1 cellular context compared by ENCODE assay signal in the genomic region with DNA sequence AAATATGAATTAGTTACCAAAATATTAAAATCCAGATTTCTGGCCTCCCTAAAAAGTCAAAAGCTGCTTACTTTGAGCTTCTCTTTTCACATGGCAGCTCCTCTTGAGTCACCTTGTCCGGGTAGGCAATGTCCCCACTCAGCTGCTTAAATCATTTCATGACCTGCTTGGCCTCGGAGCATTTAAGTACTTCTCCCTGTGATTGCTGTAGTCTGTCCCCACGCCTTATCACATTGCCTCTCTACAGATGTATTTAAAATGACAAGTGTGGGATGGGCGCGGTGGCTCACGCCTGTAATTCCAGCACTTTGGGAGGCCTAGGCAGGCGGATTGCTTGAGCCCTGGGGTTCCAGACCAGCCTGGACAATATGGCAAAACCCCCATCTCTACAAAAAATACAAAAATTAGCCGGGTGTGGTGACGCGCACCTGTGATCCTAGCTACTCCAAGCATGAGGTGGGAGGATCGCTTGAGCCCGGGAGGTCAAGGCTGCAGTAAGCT.
TF ChIP-seq lines count a peak whose summit lies in the region.

No MANE protein-coding gene starts in this region.

TF ChIP-seq in HCT116, 20 proteins besides CTCF, POLR2A, EP300 and RAD21:
- no peak for TF ChIP-seq EZH2phosphoT487 (IDR thresholded peaks at IDR 0.05; ENCODE audit: borderline replicate concordance)
- no peak for TF ChIP-seq ZNF274 (IDR thresholded peaks at IDR 0.05; ENCODE audit: low read depth, low read length)
- TF ChIP-seq EGR1 (IDR thresholded peaks at IDR 0.05; ENCODE audit: low read depth): no peak
- no peak for TF ChIP-seq CEBPB (IDR thresholded peaks at IDR 0.05; ENCODE audit: low read depth)
- TF ChIP-seq, protein P1, sequence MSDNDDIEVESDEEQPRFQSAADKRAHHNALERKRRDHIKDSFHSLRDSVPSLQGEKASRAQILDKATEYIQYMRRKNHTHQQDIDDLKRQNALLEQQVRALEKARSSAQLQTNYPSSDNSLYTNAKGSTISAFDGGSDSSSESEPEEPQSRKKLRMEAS (IDR thresholded peaks at IDR 0.05): no peak
- TF ChIP-seq CBX3 (IDR thresholded peaks at IDR 0.05; ENCODE audit: low read depth): no peak
